In the genomic region with DNA sequence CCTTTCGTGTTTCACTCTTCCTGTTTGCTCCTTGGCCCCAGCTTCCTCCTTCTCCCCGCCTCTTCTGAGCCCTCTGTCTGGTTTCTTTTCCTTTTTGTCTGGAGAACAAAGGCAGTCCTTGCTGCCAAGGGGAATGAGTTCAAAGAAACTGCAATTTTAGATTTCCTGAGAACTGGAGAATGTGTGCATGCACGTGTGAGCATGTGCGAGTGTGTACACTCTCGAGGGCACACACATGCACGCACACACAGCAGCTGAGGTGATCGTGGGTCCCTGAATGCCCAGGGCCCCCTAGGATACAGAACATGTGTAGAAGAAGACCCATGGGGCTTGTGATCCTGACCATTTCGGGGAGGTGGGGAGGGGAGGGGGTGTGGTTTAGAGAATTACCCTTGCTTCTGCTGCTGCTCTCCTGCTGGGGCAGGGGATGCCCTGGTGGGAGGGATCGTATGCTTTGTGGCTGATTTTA, we compare ENCODE assay signal across 16 cellular contexts.
A peak's percentile ranks its signal among the peaks of the same experiment; 100 is the strongest.
DNase-seq lines count a peak whose midpoint lies in the region; ATAC-seq and TF ChIP-seq lines count a peak whose summit lies in the region.
"Had no signal": no experiment of that assay in that cellular context is flagged by ENCODE, and none has a peak within 500 bp of the region (broad histone marks: within the 10 kb centered on the region; RNA-seq: fewer than 3 reads in every experiment).

No MANE protein-coding gene starts in this region.

- no peak overlapping the region for H3K4me2 ChIP-seq in osteoblast (ENCODE audit: insufficient read depth, low read length)
- H3K4me2 ChIP-seq: PC-9 had no signal

- H4K20me1 ChIP-seq in osteoblast (ENCODE audit: insufficient read depth, low read length), result peaks cover 2% of the 10 kb centered on the region

- peak overlapping the region; percentile 22 for H3K9ac ChIP-seq in SK-N-MC (ENCODE audit: insufficient read length)

- H3K36me3 ChIP-seq in SK-N-MC (ENCODE audit: insufficient read depth, low read length) (no peaks in the 10 kb centered on the region), left ventricle myocardium inferior (peaks cover 7% of the 10 kb centered on the region), osteoblast (ENCODE audit: insufficient read depth, low read length) (no peaks in the 10 kb centered on the region)

- H3K4me1 ChIP-seq in left ventricle myocardium inferior (peaks cover 40% of the 10 kb centered on the region), osteoblast (ENCODE audit: insufficient read depth, low read length) (peaks cover 3% of the 10 kb centered on the region)

- H3K4me3 ChIP-seq in SK-N-MC, result peak overlapping the region; percentile 37
- H3K4me3 ChIP-seq in left ventricle myocardium inferior, result peak overlapping the region; percentile 15
- no peak overlapping the region for H3K4me3 ChIP-seq in osteoblast (ENCODE audit: insufficient read depth, low read length)
- H3K4me3 ChIP-seq: coronary artery, PC-9 had no signal

- ATAC-seq in GM21390 (IDR thresholded peaks at IDR 0.05; ENCODE audit: unreplicated experiment), result no peak
- ATAC-seq: HCT116 had no signal

- H2AFZ ChIP-seq in osteoblast (ENCODE audit: low read length), result no peak overlapping the region
- H2AFZ ChIP-seq: PC-9 had no signal

- H3K9me3 ChIP-seq in SK-N-MC (ENCODE audit: low read depth, low read length) (no peaks in the 10 kb centered on the region), left ventricle myocardium inferior (replicated peaks) (no peaks in the 10 kb centered on the region), osteoblast (ENCODE audit: low read depth, low read length) (no peaks in the 10 kb centered on the region)

- H3K27ac ChIP-seq in SK-N-MC (peak overlapping the region; percentile 25; the same call in 1 of the 2 replicates), left ventricle myocardium inferior (replicated peaks) (peak overlapping the region; percentile 79), osteoblast (ENCODE audit: low read depth, low read length) (no peak overlapping the region)
- H3K27ac ChIP-seq: coronary artery, PC-9 had no signal

- TF ChIP-seq CTCF in left ventricle myocardium inferior (IDR thresholded peaks at IDR 0.05; ENCODE audit: borderline replicate concordance) (no peak), osteoblast (IDR thresholded peaks at IDR 0.05; ENCODE audit: extremely low read depth, low read depth, low read length) (no peak)

- intact Hi-C loops in left ventricle myocardium inferior (cut with micrococcal nuclease), result no loop called here

- no peaks in the 10 kb centered on the region for H3K79me2 ChIP-seq in osteoblast (ENCODE audit: insufficient read depth, low read length)

- DNase-seq in COR-L47 (lab: John Stamatoyannopoulos, UW), result peak; percentile 36
- DNase-seq in SK-N-MC (ENCODE audit: low read depth, low spot score), result no peak
- DNase-seq in left ventricle myocardium inferior, result peak; percentile 9
- DNase-seq in osteoblast (ENCODE audit: insufficient read length, low spot score, missing footprints), result peak; percentile 52
- no peak for DNase-seq in SW480 (ENCODE audit: low spot score)
- no peak for DNase-seq in MV-4-11 (lab: John Stamatoyannopoulos, UW)
- no peak for DNase-seq in NAMALWA (ENCODE audit: low spot score)
- DNase-seq: activated CD4-positive, alpha-beta memory T cell treated with anti-CD3 and anti-CD28 coated beads, Interleukin-2, amount 10 ng/mL, durations not matched to agents 7 days and 5 days; foreskin fibroblast; NCI-H1092 treated with DMSO at 0.1 percent for 48 hours; NCI-H446 treated with DMSO at 0.1 percent for 48 hours; PC-9; T-helper 2 cell had no signal

- H3K27me3 ChIP-seq in left ventricle myocardium inferior (ENCODE audit: low read depth) (no peaks in the 10 kb centered on the region), osteoblast (ENCODE audit: insufficient read depth, low read length) (peaks cover 57% of the 10 kb centered on the region)

Comparison
In these comparisons a context has a peak if more than half of its experiments do, and no peak if none do; other contexts are left out.
1. DNase-seq: peak in COR-L47 (single experiment), left ventricle myocardium inferior (single experiment) and osteoblast (single experiment); none in SK-N-MC (single experiment), SW480 (single experiment), MV-4-11 (single experiment) and NAMALWA (single experiment).